ENCODE assay signal across 1 cellular context in the genomic region with DNA sequence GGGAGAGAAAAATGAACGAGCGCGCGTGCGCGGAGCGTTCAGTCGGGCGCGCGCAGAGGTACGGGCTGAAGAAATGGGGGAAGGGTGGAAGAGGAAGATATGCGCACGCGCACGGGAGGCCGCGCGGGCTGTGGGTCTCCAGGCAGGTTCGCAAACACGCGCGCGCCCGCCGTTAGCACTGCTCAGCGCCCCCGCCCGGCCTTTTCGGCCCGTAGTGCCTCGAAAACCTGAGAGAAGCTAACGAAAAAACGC.
TF ChIP-seq lines count a peak whose summit lies in the region.

No MANE protein-coding gene starts in this region.

TF ChIP-seq in HepG2, 621 proteins besides CTCF, POLR2A, EP300 and RAD21 (continued from another document and continues in another):
- TF ChIP-seq, protein P1, sequence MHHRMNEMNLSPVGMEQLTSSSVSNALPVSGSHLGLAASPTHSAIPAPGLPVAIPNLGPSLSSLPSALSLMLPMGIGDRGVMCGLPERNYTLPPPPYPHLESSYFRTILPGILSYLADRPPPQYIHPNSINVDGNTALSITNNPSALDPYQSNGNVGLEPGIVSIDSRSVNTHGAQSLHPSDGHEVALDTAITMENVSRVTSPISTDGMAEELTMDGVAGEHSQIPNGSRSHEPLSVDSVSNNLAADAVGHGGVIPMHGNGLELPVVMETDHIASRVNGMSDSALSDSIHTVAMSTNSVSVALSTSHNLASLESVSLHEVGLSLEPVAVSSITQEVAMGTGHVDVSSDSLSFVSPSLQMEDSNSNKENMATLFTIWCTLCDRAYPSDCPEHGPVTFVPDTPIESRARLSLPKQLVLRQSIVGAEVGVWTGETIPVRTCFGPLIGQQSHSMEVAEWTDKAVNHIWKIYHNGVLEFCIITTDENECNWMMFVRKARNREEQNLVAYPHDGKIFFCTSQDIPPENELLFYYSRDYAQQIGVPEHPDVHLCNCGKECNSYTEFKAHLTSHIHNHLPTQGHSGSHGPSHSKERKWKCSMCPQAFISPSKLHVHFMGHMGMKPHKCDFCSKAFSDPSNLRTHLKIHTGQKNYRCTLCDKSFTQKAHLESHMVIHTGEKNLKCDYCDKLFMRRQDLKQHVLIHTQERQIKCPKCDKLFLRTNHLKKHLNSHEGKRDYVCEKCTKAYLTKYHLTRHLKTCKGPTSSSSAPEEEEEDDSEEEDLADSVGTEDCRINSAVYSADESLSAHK (CRISPR knock-in tag; IDR thresholded peaks at IDR 0.05; ENCODE audit: borderline replicate concordance) = no peak
- TF ChIP-seq RXRB (CRISPR knock-in tag; IDR thresholded peaks at IDR 0.05; ENCODE audit: borderline replicate concordance) (no peak), ZNF569 (CRISPR knock-in tag; IDR thresholded peaks at IDR 0.05; ENCODE audit: borderline replicate concordance) (no peak), POLR2G (IDR thresholded peaks at IDR 0.05; ENCODE audit: low read depth, low read length) (no peak), MEIS2 (CRISPR knock-in tag; IDR thresholded peaks at IDR 0.05) (0 out of 2 replicates have a peak, but pooled peaks have one; percentile 56), ZNF180 (CRISPR knock-in tag; IDR thresholded peaks at IDR 0.05; ENCODE audit: borderline replicate concordance, low read depth) (0 out of 2 replicates have a peak, but pooled peaks have one; percentile 89), IKZF4 (CRISPR knock-in tag; IDR thresholded peaks at IDR 0.05; ENCODE audit: borderline replicate concordance, low read depth, not compliant biosample characterization) (peak; percentile 34), SP4 (CRISPR knock-in tag; IDR thresholded peaks at IDR 0.05) (no peak), ZNF790 (CRISPR knock-in tag; IDR thresholded peaks at IDR 0.05; ENCODE audit: borderline replicate concordance) (0 out of 2 replicates have a peak, but pooled peaks have one; percentile 28), ELF4 (CRISPR knock-in tag; IDR thresholded peaks at IDR 0.05; ENCODE audit: borderline replicate concordance) (no peak), ZNF274 (CRISPR knock-in tag; IDR thresholded peaks at IDR 0.05) (0 out of 2 replicates have a peak, but pooled peaks have one; percentile 23), ZNF839 (CRISPR knock-in tag; IDR thresholded peaks at IDR 0.05; ENCODE audit: borderline replicate concordance) (no peak), ZNF652 (CRISPR knock-in tag; IDR thresholded peaks at IDR 0.05; ENCODE audit: borderline replicate concordance, low read depth) (0 out of 2 replicates have a peak, but pooled peaks have one; percentile 3), ZEB1 (IDR thresholded peaks at IDR 0.05; ENCODE audit: insufficient replicate concordance, low read depth) (no peak), NFIC (IDR thresholded peaks at IDR 0.05; ENCODE audit: low read length) (no peak), CEBPB (IDR thresholded peaks at IDR 0.05; ENCODE audit: borderline replicate concordance, low read depth, low read length) (no peak), ZNF557 (CRISPR knock-in tag; IDR thresholded peaks at IDR 0.05) (no peak), MAZ (IDR thresholded peaks at IDR 0.05; ENCODE audit: borderline replicate concordance, low read depth, low read length) (no peak), MAZ (CRISPR knock-in tag; IDR thresholded peaks at IDR 0.05; ENCODE audit: low read depth) (peak; percentile 73), HNRNPLL (IDR thresholded peaks at IDR 0.05; ENCODE audit: low read depth, low read length, poor library complexity, severe bottlenecking) (peak; percentile 63), ZNF264 (CRISPR knock-in tag; IDR thresholded peaks at IDR 0.05) (peak; percentile 30; the same call in 1 of the 2 replicates), SKI (IDR thresholded peaks at IDR 0.05; ENCODE audit: partially characterized antibody) (no peak), TP53 (CRISPR knock-in tag; conservative IDR thresholded peaks at IDR 0.05) (0 out of 2 replicates have a peak, but pooled peaks have one; percentile 44)
- TF ChIP-seq, protein P2, sequence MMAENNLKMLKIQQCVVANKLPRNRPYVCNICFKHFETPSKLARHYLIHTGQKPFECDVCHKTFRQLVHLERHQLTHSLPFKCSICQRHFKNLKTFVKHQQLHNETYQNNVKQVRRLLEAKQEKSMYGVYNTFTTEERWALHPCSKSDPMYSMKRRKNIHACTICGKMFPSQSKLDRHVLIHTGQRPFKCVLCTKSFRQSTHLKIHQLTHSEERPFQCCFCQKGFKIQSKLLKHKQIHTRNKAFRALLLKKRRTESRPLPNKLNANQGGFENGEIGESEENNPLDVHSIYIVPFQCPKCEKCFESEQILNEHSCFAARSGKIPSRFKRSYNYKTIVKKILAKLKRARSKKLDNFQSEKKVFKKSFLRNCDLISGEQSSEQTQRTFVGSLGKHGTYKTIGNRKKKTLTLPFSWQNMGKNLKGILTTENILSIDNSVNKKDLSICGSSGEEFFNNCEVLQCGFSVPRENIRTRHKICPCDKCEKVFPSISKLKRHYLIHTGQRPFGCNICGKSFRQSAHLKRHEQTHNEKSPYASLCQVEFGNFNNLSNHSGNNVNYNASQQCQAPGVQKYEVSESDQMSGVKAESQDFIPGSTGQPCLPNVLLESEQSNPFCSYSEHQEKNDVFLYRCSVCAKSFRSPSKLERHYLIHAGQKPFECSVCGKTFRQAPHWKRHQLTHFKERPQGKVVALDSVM (CRISPR knock-in tag; IDR thresholded peaks at IDR 0.05) = no peak
- TF ChIP-seq, protein P3, sequence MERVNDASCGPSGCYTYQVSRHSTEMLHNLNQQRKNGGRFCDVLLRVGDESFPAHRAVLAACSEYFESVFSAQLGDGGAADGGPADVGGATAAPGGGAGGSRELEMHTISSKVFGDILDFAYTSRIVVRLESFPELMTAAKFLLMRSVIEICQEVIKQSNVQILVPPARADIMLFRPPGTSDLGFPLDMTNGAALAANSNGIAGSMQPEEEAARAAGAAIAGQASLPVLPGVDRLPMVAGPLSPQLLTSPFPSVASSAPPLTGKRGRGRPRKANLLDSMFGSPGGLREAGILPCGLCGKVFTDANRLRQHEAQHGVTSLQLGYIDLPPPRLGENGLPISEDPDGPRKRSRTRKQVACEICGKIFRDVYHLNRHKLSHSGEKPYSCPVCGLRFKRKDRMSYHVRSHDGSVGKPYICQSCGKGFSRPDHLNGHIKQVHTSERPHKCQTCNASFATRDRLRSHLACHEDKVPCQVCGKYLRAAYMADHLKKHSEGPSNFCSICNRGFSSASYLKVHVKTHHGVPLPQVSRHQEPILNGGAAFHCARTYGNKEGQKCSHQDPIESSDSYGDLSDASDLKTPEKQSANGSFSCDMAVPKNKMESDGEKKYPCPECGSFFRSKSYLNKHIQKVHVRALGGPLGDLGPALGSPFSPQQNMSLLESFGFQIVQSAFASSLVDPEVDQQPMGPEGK (CRISPR knock-in tag; IDR thresholded peaks at IDR 0.05) = no peak; the same call in 1 of the 2 replicates
- TF ChIP-seq, protein P4, sequence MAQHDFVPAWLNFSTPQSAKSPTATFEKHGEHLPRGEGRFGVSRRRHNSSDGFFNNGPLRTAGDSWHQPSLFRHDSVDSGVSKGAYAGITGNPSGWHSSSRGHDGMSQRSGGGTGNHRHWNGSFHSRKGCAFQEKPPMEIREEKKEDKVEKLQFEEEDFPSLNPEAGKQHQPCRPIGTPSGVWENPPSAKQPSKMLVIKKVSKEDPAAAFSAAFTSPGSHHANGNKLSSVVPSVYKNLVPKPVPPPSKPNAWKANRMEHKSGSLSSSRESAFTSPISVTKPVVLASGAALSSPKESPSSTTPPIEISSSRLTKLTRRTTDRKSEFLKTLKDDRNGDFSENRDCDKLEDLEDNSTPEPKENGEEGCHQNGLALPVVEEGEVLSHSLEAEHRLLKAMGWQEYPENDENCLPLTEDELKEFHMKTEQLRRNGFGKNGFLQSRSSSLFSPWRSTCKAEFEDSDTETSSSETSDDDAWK (CRISPR knock-in tag; IDR thresholded peaks at IDR 0.05) = no peak
- TF ChIP-seq, protein P5, sequence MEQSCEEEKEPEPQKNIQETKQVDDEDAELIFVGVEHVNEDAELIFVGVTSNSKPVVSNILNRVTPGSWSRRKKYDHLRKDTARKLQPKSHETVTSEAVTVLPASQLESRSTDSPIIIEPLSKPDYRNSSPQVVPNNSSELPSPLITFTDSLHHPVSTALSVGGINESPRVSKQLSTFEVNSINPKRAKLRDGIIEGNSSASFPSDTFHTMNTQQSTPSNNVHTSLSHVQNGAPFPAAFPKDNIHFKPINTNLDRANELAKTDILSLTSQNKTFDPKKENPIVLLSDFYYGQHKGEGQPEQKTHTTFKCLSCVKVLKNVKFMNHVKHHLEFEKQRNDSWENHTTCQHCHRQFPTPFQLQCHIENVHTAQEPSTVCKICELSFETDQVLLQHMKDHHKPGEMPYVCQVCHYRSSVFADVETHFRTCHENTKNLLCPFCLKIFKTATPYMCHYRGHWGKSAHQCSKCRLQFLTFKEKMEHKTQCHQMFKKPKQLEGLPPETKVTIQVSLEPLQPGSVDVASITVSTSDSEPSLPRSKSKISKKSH (CRISPR knock-in tag; IDR thresholded peaks at IDR 0.05; ENCODE audit: borderline replicate concordance) = no peak
- TF ChIP-seq, protein P6, sequence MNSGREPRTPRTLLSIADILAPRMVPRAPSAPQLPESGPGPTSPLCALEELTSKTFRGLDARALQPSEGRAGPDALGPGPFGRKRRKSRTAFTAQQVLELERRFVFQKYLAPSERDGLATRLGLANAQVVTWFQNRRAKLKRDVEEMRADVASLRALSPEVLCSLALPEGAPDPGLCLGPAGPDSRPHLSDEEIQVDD (CRISPR knock-in tag; IDR thresholded peaks at IDR 0.05; ENCODE audit: borderline replicate concordance) = peak; percentile 88; the same call in 1 of the 2 replicates
- TF ChIP-seq, protein P7, sequence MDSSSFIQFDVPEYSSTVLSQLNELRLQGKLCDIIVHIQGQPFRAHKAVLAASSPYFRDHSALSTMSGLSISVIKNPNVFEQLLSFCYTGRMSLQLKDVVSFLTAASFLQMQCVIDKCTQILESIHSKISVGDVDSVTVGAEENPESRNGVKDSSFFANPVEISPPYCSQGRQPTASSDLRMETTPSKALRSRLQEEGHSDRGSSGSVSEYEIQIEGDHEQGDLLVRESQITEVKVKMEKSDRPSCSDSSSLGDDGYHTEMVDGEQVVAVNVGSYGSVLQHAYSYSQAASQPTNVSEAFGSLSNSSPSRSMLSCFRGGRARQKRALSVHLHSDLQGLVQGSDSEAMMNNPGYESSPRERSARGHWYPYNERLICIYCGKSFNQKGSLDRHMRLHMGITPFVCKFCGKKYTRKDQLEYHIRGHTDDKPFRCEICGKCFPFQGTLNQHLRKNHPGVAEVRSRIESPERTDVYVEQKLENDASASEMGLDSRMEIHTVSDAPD (CRISPR knock-in tag; IDR thresholded peaks at IDR 0.05) = no peak
- TF ChIP-seq, protein P8, sequence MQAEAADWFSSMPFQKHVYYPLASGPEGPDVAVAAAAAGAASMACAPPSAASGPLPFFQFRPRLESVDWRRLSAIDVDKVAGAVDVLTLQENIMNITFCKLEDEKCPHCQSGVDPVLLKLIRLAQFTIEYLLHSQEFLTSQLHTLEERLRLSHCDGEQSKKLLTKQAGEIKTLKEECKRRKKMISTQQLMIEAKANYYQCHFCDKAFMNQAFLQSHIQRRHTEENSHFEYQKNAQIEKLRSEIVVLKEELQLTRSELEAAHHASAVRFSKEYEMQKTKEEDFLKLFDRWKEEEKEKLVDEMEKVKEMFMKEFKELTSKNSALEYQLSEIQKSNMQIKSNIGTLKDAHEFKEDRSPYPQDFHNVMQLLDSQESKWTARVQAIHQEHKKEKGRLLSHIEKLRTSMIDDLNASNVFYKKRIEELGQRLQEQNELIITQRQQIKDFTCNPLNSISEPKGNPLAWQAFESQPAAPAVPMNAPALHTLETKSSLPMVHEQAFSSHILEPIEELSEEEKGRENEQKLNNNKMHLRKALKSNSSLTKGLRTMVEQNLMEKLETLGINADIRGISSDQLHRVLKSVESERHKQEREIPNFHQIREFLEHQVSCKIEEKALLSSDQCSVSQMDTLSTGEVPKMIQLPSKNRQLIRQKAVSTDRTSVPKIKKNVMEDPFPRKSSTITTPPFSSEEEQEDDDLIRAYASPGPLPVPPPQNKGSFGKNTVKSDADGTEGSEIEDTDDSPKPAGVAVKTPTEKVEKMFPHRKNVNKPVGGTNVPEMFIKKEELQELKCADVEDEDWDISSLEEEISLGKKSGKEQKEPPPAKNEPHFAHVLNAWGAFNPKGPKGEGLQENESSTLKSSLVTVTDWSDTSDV (CRISPR knock-in tag; IDR thresholded peaks at IDR 0.05) = no peak
- TF ChIP-seq, protein P9, sequence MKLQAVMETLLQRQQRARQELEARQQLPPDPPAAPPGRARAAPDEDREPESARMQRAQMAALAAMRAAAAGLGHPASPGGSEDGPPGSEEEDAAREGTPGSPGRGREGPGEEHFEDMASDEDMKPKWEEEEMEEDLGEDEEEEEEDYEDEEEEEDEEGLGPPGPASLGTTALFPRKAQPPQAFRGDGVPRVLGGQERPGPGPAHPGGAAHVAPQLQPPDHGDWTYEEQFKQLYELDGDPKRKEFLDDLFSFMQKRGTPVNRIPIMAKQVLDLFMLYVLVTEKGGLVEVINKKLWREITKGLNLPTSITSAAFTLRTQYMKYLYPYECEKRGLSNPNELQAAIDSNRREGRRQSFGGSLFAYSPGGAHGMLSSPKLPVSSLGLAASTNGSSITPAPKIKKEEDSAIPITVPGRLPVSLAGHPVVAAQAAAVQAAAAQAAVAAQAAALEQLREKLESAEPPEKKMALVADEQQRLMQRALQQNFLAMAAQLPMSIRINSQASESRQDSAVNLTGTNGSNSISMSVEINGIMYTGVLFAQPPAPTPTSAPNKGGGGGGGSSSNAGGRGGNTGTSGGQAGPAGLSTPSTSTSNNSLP (IDR thresholded peaks at IDR 0.05; ENCODE audit: low read depth, low read length) = no peak
- TF ChIP-seq, protein P10, sequence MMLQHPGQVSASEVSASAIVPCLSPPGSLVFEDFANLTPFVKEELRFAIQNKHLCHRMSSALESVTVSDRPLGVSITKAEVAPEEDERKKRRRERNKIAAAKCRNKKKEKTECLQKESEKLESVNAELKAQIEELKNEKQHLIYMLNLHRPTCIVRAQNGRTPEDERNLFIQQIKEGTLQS (CRISPR knock-in tag; IDR thresholded peaks at IDR 0.05) = no peak
- TF ChIP-seq, protein P11, sequence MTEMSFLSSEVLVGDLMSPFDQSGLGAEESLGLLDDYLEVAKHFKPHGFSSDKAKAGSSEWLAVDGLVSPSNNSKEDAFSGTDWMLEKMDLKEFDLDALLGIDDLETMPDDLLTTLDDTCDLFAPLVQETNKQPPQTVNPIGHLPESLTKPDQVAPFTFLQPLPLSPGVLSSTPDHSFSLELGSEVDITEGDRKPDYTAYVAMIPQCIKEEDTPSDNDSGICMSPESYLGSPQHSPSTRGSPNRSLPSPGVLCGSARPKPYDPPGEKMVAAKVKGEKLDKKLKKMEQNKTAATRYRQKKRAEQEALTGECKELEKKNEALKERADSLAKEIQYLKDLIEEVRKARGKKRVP (CRISPR knock-in tag; IDR thresholded peaks at IDR 0.05) = no peak
- TF ChIP-seq, protein P12, sequence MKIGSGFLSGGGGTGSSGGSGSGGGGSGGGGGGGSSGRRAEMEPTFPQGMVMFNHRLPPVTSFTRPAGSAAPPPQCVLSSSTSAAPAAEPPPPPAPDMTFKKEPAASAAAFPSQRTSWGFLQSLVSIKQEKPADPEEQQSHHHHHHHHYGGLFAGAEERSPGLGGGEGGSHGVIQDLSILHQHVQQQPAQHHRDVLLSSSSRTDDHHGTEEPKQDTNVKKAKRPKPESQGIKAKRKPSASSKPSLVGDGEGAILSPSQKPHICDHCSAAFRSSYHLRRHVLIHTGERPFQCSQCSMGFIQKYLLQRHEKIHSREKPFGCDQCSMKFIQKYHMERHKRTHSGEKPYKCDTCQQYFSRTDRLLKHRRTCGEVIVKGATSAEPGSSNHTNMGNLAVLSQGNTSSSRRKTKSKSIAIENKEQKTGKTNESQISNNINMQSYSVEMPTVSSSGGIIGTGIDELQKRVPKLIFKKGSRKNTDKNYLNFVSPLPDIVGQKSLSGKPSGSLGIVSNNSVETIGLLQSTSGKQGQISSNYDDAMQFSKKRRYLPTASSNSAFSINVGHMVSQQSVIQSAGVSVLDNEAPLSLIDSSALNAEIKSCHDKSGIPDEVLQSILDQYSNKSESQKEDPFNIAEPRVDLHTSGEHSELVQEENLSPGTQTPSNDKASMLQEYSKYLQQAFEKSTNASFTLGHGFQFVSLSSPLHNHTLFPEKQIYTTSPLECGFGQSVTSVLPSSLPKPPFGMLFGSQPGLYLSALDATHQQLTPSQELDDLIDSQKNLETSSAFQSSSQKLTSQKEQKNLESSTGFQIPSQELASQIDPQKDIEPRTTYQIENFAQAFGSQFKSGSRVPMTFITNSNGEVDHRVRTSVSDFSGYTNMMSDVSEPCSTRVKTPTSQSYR (CRISPR knock-in tag; IDR thresholded peaks at IDR 0.05; ENCODE audit: borderline replicate concordance) = peak; percentile 97
